In genomic region chr9:105062222-105062850, GRCh38 we compare ENCODE assay signal across 16 cellular contexts.
DNase-seq lines count a peak whose midpoint lies in the region; ATAC-seq and TF ChIP-seq lines count a peak whose summit lies in the region.
"Had no signal": no experiment of that assay in that cellular context is flagged by ENCODE, and none has a peak within 500 bp of the region (broad histone marks: within the 10 kb centered on the region; RNA-seq: fewer than 3 reads in every experiment).

No MANE protein-coding gene starts in this region.

- no peak overlapping the region for H3K4me3 Mint-ChIP-seq in MCF 10A (ENCODE audit: unreplicated experiment)
- H3K4me3 Mint-ChIP-seq: T-helper 2 cell treated with Interferon-gamma antibody and Interleukin-4, amounts not matched to agents 5 μg/mL and 100 μg/mL, for 36 hours had no signal

- no TSS peak for BruUV-seq in MCF 10A (replicated peaks; lab: Mats Ljungman, UMichigan)

- peak; percentile 39 for ATAC-seq in left lobe of liver
- no peak for ATAC-seq in HG03565 (IDR thresholded peaks at IDR 0.05; ENCODE audit: unreplicated experiment)
- ATAC-seq: stimulated activated naive CD8-positive, alpha-beta T cell treated with anti-CD3 and anti-CD28 coated beads, Interleukin-15, Interleukin-2, amounts not matched to agents 100 U/mL and 50 U/mL, for 24 hours had no signal

- no peak overlapping the region for H3K4me3 ChIP-seq in breast epithelium
- H3K4me3 ChIP-seq: esophagus muscularis mucosa had no signal

- DNase-seq in MCF 10A (ENCODE audit: unreplicated experiment) = no peak
- DNase-seq in breast epithelium (ENCODE audit: low spot score in 2 of 2) = no peak
- DNase-seq in NCI-H69 (lab: John Stamatoyannopoulos, UW) = peak; percentile 87
- DNase-seq in left lobe of liver (ENCODE audit: low spot score) = no peak
- DNase-seq in NCI-H128 (lab: John Stamatoyannopoulos, UW; ENCODE audit: unreplicated experiment) = no peak
- DNase-seq in germinal center (ENCODE audit: low spot score) = no peak
- no peak for DNase-seq in HEK293T (ENCODE audit: extremely low spot score)
- DNase-seq: activated CD4-positive, CD25-positive, alpha-beta regulatory T cell treated with anti-CD3 and anti-CD28 coated beads, Interleukin-2, amount 50 U/mL, for 72 hours; KG1; kidney glomerular epithelial cell; SIG-M5; stimulated activated naive CD8-positive, alpha-beta T cell treated with anti-CD3 and anti-CD28 coated beads, Interleukin-15, Interleukin-2, amounts not matched to agents 100 U/mL and 50 U/mL, for 24 hours had no signal

- CTCF ChIA-PET in MCF 10A (lab: Yijun Ruan, JAX) (interaction anchor here (0.6 to 1.6 kb wide), 4 partner anchors 9 to 355 kb away, joined by 3 to 5 read pairs (median 3); no protein-coding TSS in a partner anchor), HEK293T (lab: Yijun Ruan, JAX) (no interaction called here)

- peaks cover 0 to 9% of the 10 kb centered on the region in 2 donors for H3K4me1 ChIP-seq in breast epithelium

- no peaks in the 10 kb centered on the region for H3K36me3 ChIP-seq in breast epithelium
- H3K36me3 ChIP-seq: esophagus muscularis mucosa had no signal

- H3K36me3 Mint-ChIP-seq in MCF 10A (ENCODE audit: insufficient read depth, unreplicated experiment) = no peaks in the 10 kb centered on the region

- peak overlapping the region; percentile 35 for H3K27ac Mint-ChIP-seq in MCF 10A (ENCODE audit: low read depth, unreplicated experiment)
- H3K27ac Mint-ChIP-seq: T-helper 2 cell treated with Interferon-gamma antibody and Interleukin-4, amounts not matched to agents 5 μg/mL and 100 μg/mL, for 36 hours had no signal

- intact Hi-C loops in MCF 10A (cut with micrococcal nuclease) = loop anchor here (5.0 to 10.0 kb wide), 2 partner anchors 68 to 95 kb away; no protein-coding TSS in a partner anchor
- intact Hi-C loops in breast epithelium (cut with DNase I; ENCODE audit: low total_unique reads) = no loop called here

- TF ChIP-seq POLR2A in breast epithelium (IDR thresholded peaks at IDR 0.05) = no peak

- peaks cover 16% of the 10 kb centered on the region for H3K4me1 Mint-ChIP-seq in MCF 10A (ENCODE audit: insufficient read depth, unreplicated experiment)

- TF ChIP-seq CTCF in MCF 10A (IDR thresholded peaks at IDR 0.05; ENCODE audit: unreplicated experiment) = no peak
- no peak for TF ChIP-seq CTCF in breast epithelium (IDR thresholded peaks at IDR 0.05)

- no peaks in the 10 kb centered on the region for H3K27me3 ChIP-seq in breast epithelium
- H3K27me3 ChIP-seq: esophagus muscularis mucosa had no signal

- H3K27me3 Mint-ChIP-seq in MCF 10A (ENCODE audit: insufficient read depth, unreplicated experiment) = no peaks in the 10 kb centered on the region

- H3K9me3 ChIP-seq in breast epithelium = no peaks in the 10 kb centered on the region
- H3K9me3 ChIP-seq: esophagus muscularis mucosa had no signal

- H3K9me3 Mint-ChIP-seq in MCF 10A (ENCODE audit: unreplicated experiment) = no peaks in the 10 kb centered on the region
- H3K9me3 Mint-ChIP-seq: T-helper 2 cell treated with Interferon-gamma antibody and Interleukin-4, amounts not matched to agents 5 μg/mL and 100 μg/mL, for 36 hours had no signal

- H3K27ac ChIP-seq in breast epithelium = no peak overlapping the region
- H3K27ac ChIP-seq: parathyroid adenoma had no signal

- POLR2A ChIA-PET in MCF 10A (lab: Yijun Ruan, JAX) (interaction anchor here (0.9 to 1.0 kb wide), 2 partner anchors 14 to 29 kb away, joined by 3 to 4 read pairs; no protein-coding TSS in a partner anchor), HEK293T (lab: Yijun Ruan, JAX) (no interaction called here)

TF ChIP-seq in HEK293T, 16 proteins besides CTCF, POLR2A, EP300 and RAD21:
- TF ChIP-seq ZNF384 (IDR thresholded peaks at IDR 0.05) (no peak), ELF4 (IDR thresholded peaks at IDR 0.05) (no peak), SP1 (IDR thresholded peaks at IDR 0.05) (no peak), L3MBTL2 (conservative IDR thresholded peaks at IDR 0.05) (no peak), FOXA1 (IDR thresholded peaks at IDR 0.05) (no peak), NFRKB (IDR thresholded peaks at IDR 0.05) (no peak), LEF1 (IDR thresholded peaks at IDR 0.05; ENCODE audit: borderline replicate concordance) (no peak), BHLHE40 (IDR thresholded peaks at IDR 0.05; ENCODE audit: borderline replicate concordance) (no peak), TARDBP (IDR thresholded peaks at IDR 0.05) (no peak), FOXM1 (IDR thresholded peaks at IDR 0.05; ENCODE audit: borderline replicate concordance) (no peak), FOXK2 (IDR thresholded peaks at IDR 0.05) (no peak), HDGF (IDR thresholded peaks at IDR 0.05; ENCODE audit: borderline replicate concordance) (no peak), SUZ12 (IDR thresholded peaks at IDR 0.05) (no peak), PKNOX1 (IDR thresholded peaks at IDR 0.05) (no peak)
